In the genomic region with DNA sequence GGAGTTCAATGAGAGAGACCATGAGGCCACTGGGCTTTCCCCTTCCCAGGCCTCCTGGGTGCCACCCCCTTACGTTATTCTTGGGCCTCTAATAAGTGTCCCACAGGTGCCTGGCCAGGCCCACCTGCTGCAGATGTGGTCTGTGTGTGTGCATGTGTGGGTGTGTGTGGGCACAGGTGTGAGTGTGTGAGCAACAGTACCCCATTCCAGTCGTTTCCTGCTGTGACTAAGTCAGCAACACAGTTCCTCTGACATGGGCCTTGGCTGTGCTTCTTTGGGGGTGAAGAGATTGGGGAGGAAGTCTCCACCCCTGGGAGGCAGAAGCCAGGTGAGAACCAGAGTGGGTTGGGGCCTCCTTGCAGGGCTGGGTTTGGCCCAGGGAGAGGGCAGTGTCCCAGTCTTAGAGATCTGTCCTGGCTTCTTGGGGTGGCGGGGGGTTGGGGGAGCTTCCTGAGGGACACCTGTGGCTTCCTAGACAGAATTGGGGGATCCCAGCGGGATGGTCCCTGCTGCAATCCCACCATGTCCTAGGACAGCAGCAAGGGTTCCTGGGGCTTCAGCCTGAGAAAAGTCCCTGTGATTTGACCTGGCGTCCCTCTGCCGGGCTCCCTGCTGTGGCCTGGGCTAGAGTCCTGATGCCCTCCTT, we compare ENCODE assay signal across 15 cellular contexts. TPM values are rescaled to one million over a fixed set of nuclear protein-coding genes. Genes with fewer than 3 reads are reported as not detected.
DNase-seq lines count a peak whose midpoint lies in the region; ATAC-seq and TF ChIP-seq lines count a peak whose summit lies in the region.
"Had no signal": no experiment of that assay in that cellular context is flagged by ENCODE, and none has a peak within 500 bp of the region (broad histone marks: within the 10 kb centered on the region; RNA-seq: fewer than 3 reads in every experiment).

No MANE protein-coding gene starts in this region.

- peak overlapping the region; percentile 73 for H3K27ac Mint-ChIP-seq in activated CD4-positive, alpha-beta T cell treated with anti-CD3 and anti-CD28 coated beads for 36 hours
- H3K27ac Mint-ChIP-seq: type B pancreatic cell had no signal

- H3K4me1 Mint-ChIP-seq in activated CD4-positive, alpha-beta T cell treated with anti-CD3 and anti-CD28 coated beads for 36 hours: peaks cover 23% of the 10 kb centered on the region

- no peak overlapping the region for H3K27ac ChIP-seq in foreskin keratinocyte
- H3K27ac ChIP-seq: A549, pancreas had no signal

- no peaks in the 10 kb centered on the region for H3K4me1 ChIP-seq in foreskin keratinocyte
- H3K4me1 ChIP-seq: A549, pancreas had no signal

- peak; percentile 67 for ATAC-seq in activated CD4-positive, alpha-beta T cell treated with anti-CD3 and anti-CD28 coated beads for 36 hours
- peak; percentile 13 for ATAC-seq in foreskin keratinocyte
- ATAC-seq in stimulated activated naive CD8-positive, alpha-beta T cell treated with anti-CD3 and anti-CD28 coated beads, Interleukin-15, Interleukin-2, amounts not matched to agents 100 U/mL and 50 U/mL, for 24 hours: peak; percentile 34
- ATAC-seq: A549, heart left ventricle, SK-N-SH treated with all-trans-retinoic acid at 6 μM for 48 hours had no signal

- intact Hi-C loops in activated CD4-positive, alpha-beta T cell treated with anti-CD3 and anti-CD28 coated beads for 36 hours (cut with DNase I, micrococcal nuclease): no loop called here

- CTCF ChIA-PET in activated CD4-positive, alpha-beta T cell treated with anti-CD3 and anti-CD28 coated beads for 36 hours (lab: Charles Lee): interaction anchor here (0.6 kb wide), 1 partner anchor 62 kb away, joined by 3 read pairs; no protein-coding TSS in a partner anchor

- no peak overlapping the region for H3K4me3 Mint-ChIP-seq in activated CD4-positive, alpha-beta T cell treated with anti-CD3 and anti-CD28 coated beads for 36 hours
- H3K4me3 Mint-ChIP-seq: type B pancreatic cell had no signal

- H3K36me3 Mint-ChIP-seq in activated CD4-positive, alpha-beta T cell treated with anti-CD3 and anti-CD28 coated beads for 36 hours (ENCODE audit: low read depth): peaks cover 50% of the 10 kb centered on the region

- peak; percentile 58 for DNase-seq in activated CD4-positive, alpha-beta T cell treated with anti-CD3 and anti-CD28 coated beads for 36 hours
- DNase-seq in activated CD4-positive, alpha-beta T cell treated with anti-CD3 and anti-CD28 coated beads, Interleukin-2, amount 50 U/mL, for 1 hour: no peak
- DNase-seq in activated CD8-positive, alpha-beta memory T cell treated with anti-CD3 and anti-CD28 coated beads, Interleukin-2, amount 50 U/mL, for 4 hours: peak; percentile 64
- DNase-seq in foreskin keratinocyte: no peak
- peak; percentile 48 for DNase-seq in stimulated activated naive CD8-positive, alpha-beta T cell treated with anti-CD3 and anti-CD28 coated beads, Interleukin-15, Interleukin-2, amounts not matched to agents 100 U/mL and 50 U/mL, for 24 hours
- no peak for DNase-seq in NCI-H2081 (lab: John Stamatoyannopoulos, UW)
- no peak for DNase-seq in NCI-H524 (lab: John Stamatoyannopoulos, UW)
- no peak for DNase-seq in iPS-NIHi11 (ENCODE audit: low spot score)
- DNase-seq: heart left ventricle had no signal

- no peaks in the 10 kb centered on the region for H3K9me3 Mint-ChIP-seq in activated CD4-positive, alpha-beta T cell treated with anti-CD3 and anti-CD28 coated beads for 36 hours (ENCODE audit: low read depth)
- H3K9me3 Mint-ChIP-seq: type B pancreatic cell had no signal

- no peaks in the 10 kb centered on the region for H3K27me3 Mint-ChIP-seq in activated CD4-positive, alpha-beta T cell treated with anti-CD3 and anti-CD28 coated beads for 36 hours
- H3K27me3 Mint-ChIP-seq: type B pancreatic cell had no signal

- H3K27me3 ChIP-seq in foreskin keratinocyte: no peaks in the 10 kb centered on the region
- H3K27me3 ChIP-seq: heart left ventricle, pancreas had no signal

- POLR2A ChIA-PET in activated CD4-positive, alpha-beta T cell treated with anti-CD3 and anti-CD28 coated beads for 36 hours (lab: Charles Lee): interaction anchor here (0.9 to 1.8 kb wide), 2 partner anchors 9 to 53 kb away, joined by 5 to 6 read pairs; no protein-coding TSS in a partner anchor

- no peak for TF ChIP-seq CTCF in foreskin keratinocyte (conservative IDR thresholded peaks at IDR 0.05)

RNA-seq across cellular contexts. Expression of gene PILRB, which starts 4.1 kb away (rescaled TPM):
- total RNA-seq in activated CD4-positive, alpha-beta T cell treated with anti-CD3 and anti-CD28 coated beads for 36 hours: 10 to 100 TPM; 30.5 to 37.5 TPM
- total RNA-seq in foreskin keratinocyte: 16.5 and 16.8 TPM in 2 replicates
- polyA plus RNA-seq in foreskin keratinocyte: 14.3 and 17.4 TPM in 2 replicates

RNA-seq across cellular contexts. Expression of gene PILRA, which starts 19.5 kb away (rescaled TPM):
- total RNA-seq in activated CD4-positive, alpha-beta T cell treated with anti-CD3 and anti-CD28 coated beads for 36 hours: under 1 TPM; 0.80 to 0.90 TPM
- 0.25 and 0.37 TPM in 2 replicates for total RNA-seq in foreskin keratinocyte
- 0.20 and 0.23 TPM in 2 replicates for polyA plus RNA-seq in foreskin keratinocyte
- total RNA-seq: bronchial epithelial cell had no signal

RNA-seq across cellular contexts. Expression of gene SPDYE3, which starts 46.3 kb away (rescaled TPM):
- not detected for total RNA-seq in activated CD4-positive, alpha-beta T cell treated with anti-CD3 and anti-CD28 coated beads for 36 hours
- not detected in 2 replicates for total RNA-seq in foreskin keratinocyte
- not detected in 2 replicates for polyA plus RNA-seq in foreskin keratinocyte
- total RNA-seq: bronchial epithelial cell, heart left ventricle, lower leg skin, pancreas had no signal

Comparison
In these comparisons a context has a peak if more than half of its experiments do, and no peak if none do; other contexts are left out.
1. DNase-seq: peak in activated CD4-positive, alpha-beta T cell treated with anti-CD3 and anti-CD28 coated beads for 36 hours (single experiment), activated CD8-positive, alpha-beta memory T cell treated with anti-CD3 and anti-CD28 coated beads, Interleukin-2, amount 50 U/mL, for 4 hours (single experiment) and stimulated activated naive CD8-positive, alpha-beta T cell treated with anti-CD3 and anti-CD28 coated beads, Interleukin-15, Interleukin-2, amounts not matched to agents 100 U/mL and 50 U/mL, for 24 hours (single experiment); none in activated CD4-positive, alpha-beta T cell treated with anti-CD3 and anti-CD28 coated beads, Interleukin-2, amount 50 U/mL, for 1 hour (single experiment), foreskin keratinocyte (0 of 2), NCI-H2081 (0 of 2), NCI-H524 (0 of 2) and iPS-NIHi11 (single experiment).
2. ATAC-seq: peak in every context shown above with its lines; median percentile 67 in activated CD4-positive, alpha-beta T cell treated with anti-CD3 and anti-CD28 coated beads for 36 hours; 34 in stimulated activated naive CD8-positive, alpha-beta T cell treated with anti-CD3 and anti-CD28 coated beads, Interleukin-15, Interleukin-2, amounts not matched to agents 100 U/mL and 50 U/mL, for 24 hours; 13 in foreskin keratinocyte.